Comparison of ENCODE assay signal across 8 cellular contexts in genomic region chr7:76358053-76358477, GRCh38. TPM values are rescaled to one million over a fixed set of nuclear protein-coding genes. Genes with fewer than 3 reads are reported as not detected.
A peak's percentile ranks its signal among the peaks of the same experiment; 100 is the strongest.
DNase-seq lines count a peak whose midpoint lies in the region; ATAC-seq and TF ChIP-seq lines count a peak whose summit lies in the region.

No MANE protein-coding gene starts in this region.

- peak overlapping the region; percentile 78 for H3K4me2 ChIP-seq in OCI-LY1 (ENCODE audit: low read length)

- no peaks in the 10 kb centered on the region for H3F3A ChIP-seq in OCI-LY1 (ENCODE audit: insufficient read depth, low read length)

- POLR2A ChIA-PET in AG04449 (lab: Yijun Ruan, JAX) = interaction anchor here (0.6 to 1.5 kb wide), 5 partner anchors 15 to 35 kb away, joined by 3 read pairs; no protein-coding TSS in a partner anchor

- H3K79me2 ChIP-seq in OCI-LY1 (ENCODE audit: insufficient read depth, low read length) = peaks cover 56% of the 10 kb centered on the region

- H3K27me3 ChIP-seq in OCI-LY1 (ENCODE audit: insufficient read depth, low read length) (no peaks in the 10 kb centered on the region), transverse colon (no peaks in the 10 kb centered on the region)

- H3K9ac ChIP-seq in OCI-LY1 (ENCODE audit: low read length) = peak overlapping the region; percentile 96

- intact Hi-C loops in transverse colon (cut with DNase I; ENCODE audit: low total_unique reads) = loop anchor here (5.0 kb wide), 1 partner anchor 41 kb away; no protein-coding TSS in a partner anchor

- no peak for DNase-seq in AG04449 (ENCODE audit: low read depth, low spot score)
- DNase-seq in activated effector memory CD4-positive, alpha-beta T cell treated with Interleukin-2 at 50 U/mL for 16 hours = peak; percentile 38
- DNase-seq in foreskin melanocyte = peak; percentile 32
- peak in 55 of 56 donors; percentile 3 to 80 (median 64) for DNase-seq in nucleus accumbens (lab: John Stamatoyannopoulos, UW)
- peak; percentile 76 for DNase-seq in transverse colon

- H4K20me1 ChIP-seq in OCI-LY1 (ENCODE audit: insufficient read depth, low read length) = no peaks in the 10 kb centered on the region; the same call in 1 of the 2 replicates

- H2AFZ ChIP-seq in OCI-LY1 (ENCODE audit: low read length) = no peak overlapping the region

- no peaks in the 10 kb centered on the region for H3K9me2 ChIP-seq in OCI-LY1 (ENCODE audit: low read depth, low read length)

- 0% methylated on average over 7 to 12 of the region's 24 CpGs for WGBS in transverse colon (ENCODE audit: low coverage in 1 of 2), 2 donors

- TF ChIP-seq CTCF in AG04449 (IDR thresholded peaks at IDR 0.05; ENCODE audit: insufficient read depth, low read length, missing control alignments) (no peak), OCI-LY1 (IDR thresholded peaks at IDR 0.05; ENCODE audit: low read length) (no peak), transverse colon (IDR thresholded peaks at IDR 0.05) (no peak)

- CTCF ChIA-PET in AG04449 (lab: Yijun Ruan, JAX) = interaction anchor here (2.6 kb wide), 1 partner anchor 23 kb away, joined by 11 read pairs; no protein-coding TSS in a partner anchor

- H3K9me3 ChIP-seq in OCI-LY1 (ENCODE audit: low read length) (0 out of 2 replicates have a peak, but pooled peaks cover 3% of the 10 kb centered on the region), transverse colon (no peaks in the 10 kb centered on the region)

- TF ChIP-seq POLR2A in transverse colon (IDR thresholded peaks at IDR 0.05) = no peak

- TF ChIP-seq EP300 in transverse colon (IDR thresholded peaks at IDR 0.05; ENCODE audit: low read depth) = no peak

- H3K4me3 ChIP-seq in AG04449 (ENCODE audit: low read depth, low read length) = peak overlapping the region; percentile 96
- peak overlapping the region; percentile 96 for H3K4me3 ChIP-seq in OCI-LY1 (ENCODE audit: low read depth, low read length, poor library complexity, severe bottlenecking)
- H3K4me3 ChIP-seq in transverse colon = peak overlapping the region; percentile 83 to 99 (median 96)

- H3K27ac ChIP-seq in OCI-LY1 (ENCODE audit: low read depth, low read length, poor library complexity, severe bottlenecking) (peak overlapping the region; percentile 47), transverse colon (peak overlapping the region; percentile 99 to 100 (median 100))

- H3K36me3 ChIP-seq in OCI-LY1 (ENCODE audit: insufficient read depth, low read length) = peaks cover 50% of the 10 kb centered on the region
- no peaks in the 10 kb centered on the region for H3K36me3 ChIP-seq in transverse colon

- peaks cover 31% of the 10 kb centered on the region for H3K4me1 ChIP-seq in OCI-LY1 (ENCODE audit: insufficient read depth, low read length, severe bottlenecking)
- peaks cover 10 to 43% (median 28%) of the 10 kb centered on the region in 4 donors for H3K4me1 ChIP-seq in transverse colon

- ATAC-seq in GM18861 (IDR thresholded peaks at IDR 0.05; ENCODE audit: unreplicated experiment) (peak; percentile 23), HG03095 (IDR thresholded peaks at IDR 0.05; ENCODE audit: unreplicated experiment) (peak; percentile 29)

- in situ Hi-C loops in transverse colon (cut with MboI; ENCODE audit: low pct_ligation_motif_present in 1 of 4, low pct_unique_long_range_greater_than_20kb in 1 of 4, low sequenced_read_pairs in 3 of 4) = no loop called here

RNA-seq across cellular contexts. Expression of gene YWHAG, which starts 0.7 kb away (rescaled TPM):
- 10 to 100 TPM; 35.9 to 71.6 (median 48.2) TPM for total RNA-seq in transverse colon

RNA-seq across cellular contexts. Expression of gene SSC4D, which starts 51.4 kb away (rescaled TPM):
- total RNA-seq in transverse colon = under 1 TPM in 1 of 4 donors, not detected in 3; 0.41 TPM

RNA-seq across cellular contexts. Expression of gene HSPB1, which starts 55.6 kb away (rescaled TPM):
- total RNA-seq in transverse colon = 1,000 to 10,000 TPM in 1 of 4 donors, 100 to 1,000 TPM in 3; 387 to 1,086 (median 519) TPM
